ENCODE assay signal across 20 cellular contexts in the genomic region with DNA sequence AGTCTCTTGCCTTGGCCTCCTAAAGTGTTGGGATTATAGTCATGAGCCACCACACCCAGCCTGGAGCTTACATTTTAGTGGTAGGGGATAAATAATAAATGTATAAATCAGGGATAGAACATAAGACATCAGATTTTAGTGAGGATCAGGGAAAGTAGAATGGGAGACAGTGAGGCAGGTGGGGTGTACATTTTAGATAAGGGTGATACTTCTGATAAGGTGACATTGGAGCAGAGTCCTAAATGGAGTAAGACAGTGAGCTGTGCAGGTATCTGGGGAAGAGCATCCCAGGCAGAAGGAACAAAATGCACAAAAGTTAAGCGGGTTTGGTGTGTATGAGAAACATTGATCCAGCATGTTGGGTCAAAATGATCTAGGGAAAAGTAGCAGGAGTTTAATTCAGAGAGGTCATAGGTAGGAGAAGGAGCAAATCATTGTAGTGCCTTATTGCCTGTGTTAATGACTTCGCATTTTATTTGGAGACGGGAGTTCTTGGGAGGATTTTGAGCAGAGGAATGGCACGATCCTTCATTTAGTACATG. TPM values are rescaled to one million over a fixed set of nuclear protein-coding genes. Genes with fewer than 3 reads are reported as not detected.
DNase-seq lines count a peak whose midpoint lies in the region; ATAC-seq and TF ChIP-seq lines count a peak whose summit lies in the region.
"Had no signal": no experiment of that assay in that cellular context is flagged by ENCODE, and none has a peak within 500 bp of the region (broad histone marks: within the 10 kb centered on the region; RNA-seq: fewer than 3 reads in every experiment).

No MANE protein-coding gene starts in this region.

- H3K9me3 Mint-ChIP-seq in activated CD4-positive, alpha-beta T cell treated with anti-CD3 and anti-CD28 coated beads, Interleukin-2, amount 10 ng/mL, durations not matched to agents 7 days and 5 days = peaks cover 2% of the 10 kb centered on the region
- H3K9me3 Mint-ChIP-seq in activated naive CD8-positive, alpha-beta T cell treated with anti-CD3 and anti-CD28 coated beads, Interleukin-2, amount 10 ng/mL, durations not matched to agents 7 days and 5 days = no peaks in the 10 kb centered on the region
- H3K9me3 Mint-ChIP-seq in neural progenitor cell = no peaks in the 10 kb centered on the region
- H3K9me3 Mint-ChIP-seq: HFFc6 had no signal

- peaks cover 58% of the 10 kb centered on the region for H3K4me1 Mint-ChIP-seq in activated CD4-positive, alpha-beta T cell treated with anti-CD3 and anti-CD28 coated beads, Interleukin-2, amount 10 ng/mL, durations not matched to agents 7 days and 5 days
- peaks cover 39% of the 10 kb centered on the region for H3K4me1 Mint-ChIP-seq in activated naive CD8-positive, alpha-beta T cell treated with anti-CD3 and anti-CD28 coated beads, Interleukin-2, amount 10 ng/mL, durations not matched to agents 7 days and 5 days
- H3K4me1 Mint-ChIP-seq in neural progenitor cell = peaks cover 31% of the 10 kb centered on the region

- TF ChIP-seq CTCF in Peyer's patch (IDR thresholded peaks at IDR 0.05) (no peak), neural progenitor cell (IDR thresholded peaks at IDR 0.05) (no peak)

- H3K9me3 ChIP-seq in Peyer's patch = no peaks in the 10 kb centered on the region
- H3K9me3 ChIP-seq in neural progenitor cell (ENCODE audit: low read depth) = no peaks in the 10 kb centered on the region
- H3K9me3 ChIP-seq: A549, adrenal gland, esophagus squamous epithelium, SJSA1 had no signal

- H3K4me2 ChIP-seq in neural progenitor cell = no peak overlapping the region
- H3K4me2 ChIP-seq: A549 had no signal

- H3K27ac Mint-ChIP-seq in activated CD4-positive, alpha-beta T cell treated with anti-CD3 and anti-CD28 coated beads, Interleukin-2, amount 10 ng/mL, durations not matched to agents 7 days and 5 days = peak overlapping the region; percentile 95
- H3K27ac Mint-ChIP-seq in activated naive CD8-positive, alpha-beta T cell treated with anti-CD3 and anti-CD28 coated beads, Interleukin-2, amount 10 ng/mL, durations not matched to agents 7 days and 5 days = peak overlapping the region; percentile 74
- H3K27ac Mint-ChIP-seq in neural progenitor cell = no peak overlapping the region
- H3K27ac Mint-ChIP-seq: HFFc6 had no signal

- peaks cover 100% of the 10 kb centered on the region for H3K79me2 ChIP-seq in neural progenitor cell (ENCODE audit: low read depth)

- H3K36me3 ChIP-seq in Peyer's patch (no peaks in the 10 kb centered on the region), neural progenitor cell (no peaks in the 10 kb centered on the region)
- H3K36me3 ChIP-seq: adrenal gland, esophagus squamous epithelium, SJSA1 had no signal

- POLR2A ChIA-PET in activated CD4-positive, alpha-beta T cell treated with anti-CD3 and anti-CD28 coated beads, Interleukin-2, amount 10 ng/mL, durations not matched to agents 7 days and 5 days (lab: Charles Lee) = no interaction called here
- POLR2A ChIA-PET in activated naive CD8-positive, alpha-beta T cell treated with anti-CD3 and anti-CD28 coated beads, Interleukin-2, amount 10 ng/mL, durations not matched to agents 7 days and 5 days (lab: Charles Lee) = no interaction called here

- H3K4me3 ChIP-seq in Peyer's patch (no peak overlapping the region), neural progenitor cell (no peak overlapping the region)
- H3K4me3 ChIP-seq: A549, adrenal gland, esophagus squamous epithelium, SJSA1 had no signal

- H3K9ac ChIP-seq in neural progenitor cell = no peak overlapping the region

- H3K27ac ChIP-seq in Peyer's patch = peak overlapping the region in 3 of 4 donors; percentile 12 to 74 (median 74)
- peak overlapping the region; percentile 41 for H3K27ac ChIP-seq in neural progenitor cell
- H3K27ac ChIP-seq: A549, adrenal gland, SJSA1 had no signal

- no peaks in the 10 kb centered on the region for H3K27me3 Mint-ChIP-seq in activated CD4-positive, alpha-beta T cell treated with anti-CD3 and anti-CD28 coated beads, Interleukin-2, amount 10 ng/mL, durations not matched to agents 7 days and 5 days
- no peaks in the 10 kb centered on the region for H3K27me3 Mint-ChIP-seq in activated naive CD8-positive, alpha-beta T cell treated with anti-CD3 and anti-CD28 coated beads, Interleukin-2, amount 10 ng/mL, durations not matched to agents 7 days and 5 days
- no peaks in the 10 kb centered on the region for H3K27me3 Mint-ChIP-seq in neural progenitor cell (ENCODE audit: insufficient read depth, low read depth)

- peaks cover 23% of the 10 kb centered on the region for H4K20me1 ChIP-seq in neural progenitor cell (ENCODE audit: low read depth)

- H3K27me3 ChIP-seq in Peyer's patch (no peaks in the 10 kb centered on the region), neural progenitor cell (no peaks in the 10 kb centered on the region)
- H3K27me3 ChIP-seq: adrenal gland, esophagus squamous epithelium, SJSA1 had no signal

- TF ChIP-seq POLR2A in Peyer's patch (IDR thresholded peaks at IDR 0.05) = no peak

- peak overlapping the region; percentile 2 for H3K4me3 Mint-ChIP-seq in activated CD4-positive, alpha-beta T cell treated with anti-CD3 and anti-CD28 coated beads, Interleukin-2, amount 10 ng/mL, durations not matched to agents 7 days and 5 days
- H3K4me3 Mint-ChIP-seq in activated naive CD8-positive, alpha-beta T cell treated with anti-CD3 and anti-CD28 coated beads, Interleukin-2, amount 10 ng/mL, durations not matched to agents 7 days and 5 days = no peak overlapping the region
- no peak overlapping the region for H3K4me3 Mint-ChIP-seq in neural progenitor cell
- H3K4me3 Mint-ChIP-seq: HFFc6 had no signal

- CTCF ChIA-PET in activated CD4-positive, alpha-beta T cell treated with anti-CD3 and anti-CD28 coated beads, Interleukin-2, amount 10 ng/mL, durations not matched to agents 7 days and 5 days (lab: Charles Lee) = interaction anchor here (0.7 to 2.4 kb wide), 2 partner anchors 10 to 25 kb away, joined by 3 to 8 read pairs; no protein-coding TSS in a partner anchor

- DNase-seq in activated CD4-positive, alpha-beta T cell treated with anti-CD3 and anti-CD28 coated beads, Interleukin-2, amount 10 ng/mL, durations not matched to agents 7 days and 5 days = no peak
- DNase-seq in activated CD4-positive, alpha-beta T cell treated with anti-CD3 and anti-CD28 coated beads, Interleukin-2, amount 50 U/mL, for 4 hours = no peak
- no peak for DNase-seq in Peyer's patch
- DNase-seq in activated naive CD8-positive, alpha-beta T cell treated with anti-CD3 and anti-CD28 coated beads, Interleukin-2, amount 10 ng/mL, durations not matched to agents 7 days and 5 days = no peak
- no peak for DNase-seq in neural progenitor cell (ENCODE audit: low spot score)
- no peak for DNase-seq in germinal center (ENCODE audit: low spot score)
- DNase-seq in kidney glomerular epithelial cell (lab: John Stamatoyannopoulos, UW) = no peak
- DNase-seq: adrenal gland; esophagus squamous epithelium; head of caudate nucleus; HFFc6; Karpas-422; NCI-H1105; NCI-H526 treated with DMSO at 0.1 percent for 48 hours; PC-3; stimulated activated CD4-positive, alpha-beta T cell treated with anti-CD3 and anti-CD28 coated beads, Interleukin-15, amount 100 ng/mL, for 24 hours; stimulated activated naive CD8-positive, alpha-beta T cell treated with anti-CD3 and anti-CD28 coated beads, Interleukin-15, Interleukin-2, amounts not matched to agents 100 U/mL and 50 U/mL, for 24 hours had no signal

- H3K4me1 ChIP-seq in Peyer's patch (peaks cover 3 to 45% (median 21%) of the 10 kb centered on the region in 4 donors), neural progenitor cell (peaks cover 30% of the 10 kb centered on the region)

- H3K36me3 Mint-ChIP-seq in activated CD4-positive, alpha-beta T cell treated with anti-CD3 and anti-CD28 coated beads, Interleukin-2, amount 10 ng/mL, durations not matched to agents 7 days and 5 days (ENCODE audit: low read depth) = peaks cover 15% of the 10 kb centered on the region
- peaks cover 4% of the 10 kb centered on the region for H3K36me3 Mint-ChIP-seq in activated naive CD8-positive, alpha-beta T cell treated with anti-CD3 and anti-CD28 coated beads, Interleukin-2, amount 10 ng/mL, durations not matched to agents 7 days and 5 days
- no peaks in the 10 kb centered on the region for H3K36me3 Mint-ChIP-seq in neural progenitor cell

- H3F3A ChIP-seq in neural progenitor cell (ENCODE audit: low read depth) = peaks cover 41% of the 10 kb centered on the region

- no peak overlapping the region for H2AFZ ChIP-seq in neural progenitor cell (replicated peaks)

- no peak for ATAC-seq in activated naive CD8-positive, alpha-beta T cell treated with anti-CD3 and anti-CD28 coated beads, Interleukin-2, amount 10 ng/mL, durations not matched to agents 7 days and 5 days (ENCODE audit: low read depth)
- no peak for ATAC-seq in GM19324 (IDR thresholded peaks at IDR 0.05; ENCODE audit: low FRiP score, unreplicated experiment)
- ATAC-seq: A549; PC-3; stimulated activated naive CD8-positive, alpha-beta T cell treated with anti-CD3 and anti-CD28 coated beads, Interleukin-15, Interleukin-2, amounts not matched to agents 100 U/mL and 50 U/mL, for 24 hours had no signal

RNA-seq across cellular contexts. Expression of a gene that starts 11.1 kb away (rescaled TPM):
- total RNA-seq in activated CD4-positive, alpha-beta T cell treated with anti-CD3 and anti-CD28 coated beads, Interleukin-2, amount 10 ng/mL, durations not matched to agents 7 days and 5 days = 100 to 1,000 TPM; 163 to 198 TPM
- total RNA-seq in Peyer's patch (100 to 1,000 TPM; 110 to 183 (median 126) TPM), neural progenitor cell (ENCODE audit: low replicate concordance) (157 and 211 TPM in 2 replicates)
- total RNA-seq in activated naive CD8-positive, alpha-beta T cell treated with anti-CD3 and anti-CD28 coated beads, Interleukin-2, amount 10 ng/mL, durations not matched to agents 7 days and 5 days = 100 to 1,000 TPM; 162 to 170 TPM
